ENCODE assay signal across 25 cellular contexts in the genomic region with DNA sequence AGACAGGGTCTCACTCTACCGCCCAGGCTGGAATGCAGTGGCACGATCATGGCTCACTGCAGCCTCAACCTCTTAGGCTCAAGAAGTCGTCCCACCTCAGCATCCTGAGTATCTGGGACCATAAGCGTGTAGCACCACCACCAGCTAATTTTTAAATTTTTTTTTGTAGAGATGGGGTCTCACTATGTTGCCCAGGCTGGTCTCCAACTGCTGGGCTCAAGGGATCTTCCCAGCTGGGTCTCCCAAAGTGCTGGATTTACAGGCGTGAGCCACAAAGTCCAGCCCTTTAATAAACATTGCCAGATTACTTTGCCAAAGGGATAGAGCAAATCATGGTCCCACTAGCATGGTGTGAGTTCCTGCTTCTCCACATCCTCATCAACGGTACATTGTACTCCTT.
"Had no signal": no experiment of that assay in that cellular context is flagged by ENCODE, and none has a peak within 500 bp of the region (broad histone marks: within the 10 kb centered on the region; RNA-seq: fewer than 3 reads in every experiment).

No MANE protein-coding gene starts in this region.

- H3K4me3 ChIP-seq: coronary artery, dorsolateral prefrontal cortex, heart left ventricle had no signal

- H3K4me1 ChIP-seq: heart left ventricle had no signal

- H3K9me3 ChIP-seq: heart left ventricle had no signal

- H3K27ac ChIP-seq: brain microvascular endothelial cell, coronary artery, dorsolateral prefrontal cortex, heart left ventricle had no signal

- ATAC-seq: activated T-cell treated with anti-CD3 and anti-CD28 coated beads, Interleukin-2, amount 50 U/mL, for 4 hours; activated T-helper 17 cell treated with anti-CD3 and anti-CD28 coated beads, Interleukin-2, amount 50 U/mL, for 72 hours; esophagus mucosa; heart left ventricle; T-cell had no signal

- DNase-seq: activated CD4-positive, alpha-beta memory T cell treated with anti-CD3 and anti-CD28 coated beads, Interleukin-2, amount 10 ng/mL, durations not matched to agents 7 days and 5 days; activated CD4-positive, alpha-beta T cell treated with anti-CD3 and anti-CD28 coated beads for 1 hour; activated CD4-positive, alpha-beta T cell treated with anti-CD3 and anti-CD28 coated beads for 4 hours; activated CD4-positive, alpha-beta T cell treated with anti-CD3 and anti-CD28 coated beads, Interleukin-2, amount 10 ng/mL, durations not matched to agents 7 days and 5 days; activated CD4-positive, alpha-beta T cell treated with anti-CD3 and anti-CD28 coated beads, Interleukin-2, amount 50 U/mL, for 4 hours; activated effector memory CD4-positive, alpha-beta T cell treated with Interleukin-2 at 50 U/mL for 16 hours; activated gamma-delta T cell treated with Interleukin-2 at 50 U/mL for 16 hours; activated naive CD4-positive, alpha-beta T cell treated with anti-CD3 and anti-CD28 coated beads, Interleukin-2, amount 50 U/mL, for 16 hours; activated naive CD4-positive, alpha-beta T cell treated with Interleukin-2 at 50 U/mL for 16 hours; activated T-cell treated with anti-CD3 and anti-CD28 coated beads, Interleukin-2, amount 50 U/mL, for 4 hours; amniotic stem cell; anterior cingulate cortex; brain microvascular endothelial cell; dorsolateral prefrontal cortex; effector memory CD4-positive, alpha-beta T cell; endodermal cell; foreskin fibroblast; heart left ventricle; T-cell had no signal

- H3K27me3 ChIP-seq: brain microvascular endothelial cell, dorsolateral prefrontal cortex, heart left ventricle had no signal

- FAIRE-seq: astrocyte, bronchial epithelial cell, frontal cortex had no signal
